ENCODE assay signal across 1 cellular context in the genomic region with DNA sequence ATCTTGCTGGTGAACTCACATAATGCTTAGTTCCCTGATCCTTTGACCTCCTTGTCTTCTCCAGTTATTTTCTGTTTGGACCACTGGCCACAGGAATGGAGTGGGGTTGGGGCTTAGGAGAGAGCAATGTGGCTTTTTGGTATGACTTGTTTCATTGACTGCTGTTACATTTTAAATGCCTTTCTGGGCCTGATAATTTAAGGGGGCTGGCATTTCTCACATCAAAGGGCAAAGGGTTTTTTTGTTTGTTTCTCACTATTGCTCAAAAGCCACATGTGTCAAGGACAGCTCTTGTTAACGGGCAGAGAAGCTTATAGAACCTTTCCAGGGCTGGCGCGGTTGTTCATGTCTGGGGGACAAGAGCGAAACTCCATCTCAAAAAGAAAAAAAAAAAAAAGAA.
TF ChIP-seq lines count a peak whose summit lies in the region.

No MANE protein-coding gene starts in this region.

TF ChIP-seq in GM12878, 131 proteins besides CTCF, POLR2A, EP300 and RAD21 (continued from another document and continues in another):
- no peak for TF ChIP-seq MEF2B (IDR thresholded peaks at IDR 0.05; ENCODE audit: partially characterized antibody, poor library complexity, severe bottlenecking)
- no peak for TF ChIP-seq TCF3 (IDR thresholded peaks at IDR 0.05; ENCODE audit: borderline replicate concordance, insufficient read depth, low read depth, low read length)
- TF ChIP-seq POLR2AphosphoS2 (IDR thresholded peaks at IDR 0.05; ENCODE audit: low read depth, low read length), result no peak
- TF ChIP-seq ZZZ3 (IDR thresholded peaks at IDR 0.05; ENCODE audit: control insufficient read depth, insufficient read length, low read depth), result no peak
- no peak for TF ChIP-seq KLF5 (IDR thresholded peaks at IDR 0.05; ENCODE audit: partially characterized antibody)
- no peak for TF ChIP-seq CHD2 (IDR thresholded peaks at IDR 0.05; ENCODE audit: borderline replicate concordance, low read depth, low read length)
- peak; percentile 48 for TF ChIP-seq DPF2 (IDR thresholded peaks at IDR 0.05)
- TF ChIP-seq TCF7 (IDR thresholded peaks at IDR 0.05; ENCODE audit: borderline replicate concordance), result peak; percentile 90
- 0 out of 2 replicates have a peak, but pooled peaks have one; percentile 29 for TF ChIP-seq MTA2 (IDR thresholded peaks at IDR 0.05; ENCODE audit: low read depth)
- TF ChIP-seq EGR1 (IDR thresholded peaks at IDR 0.05; ENCODE audit: borderline replicate concordance in 1 of 2, low read depth in 2 of 2, low read length in 2 of 2), result no peak
- TF ChIP-seq SMARCA5 (IDR thresholded peaks at IDR 0.05), result no peak
- TF ChIP-seq, protein P1, sequence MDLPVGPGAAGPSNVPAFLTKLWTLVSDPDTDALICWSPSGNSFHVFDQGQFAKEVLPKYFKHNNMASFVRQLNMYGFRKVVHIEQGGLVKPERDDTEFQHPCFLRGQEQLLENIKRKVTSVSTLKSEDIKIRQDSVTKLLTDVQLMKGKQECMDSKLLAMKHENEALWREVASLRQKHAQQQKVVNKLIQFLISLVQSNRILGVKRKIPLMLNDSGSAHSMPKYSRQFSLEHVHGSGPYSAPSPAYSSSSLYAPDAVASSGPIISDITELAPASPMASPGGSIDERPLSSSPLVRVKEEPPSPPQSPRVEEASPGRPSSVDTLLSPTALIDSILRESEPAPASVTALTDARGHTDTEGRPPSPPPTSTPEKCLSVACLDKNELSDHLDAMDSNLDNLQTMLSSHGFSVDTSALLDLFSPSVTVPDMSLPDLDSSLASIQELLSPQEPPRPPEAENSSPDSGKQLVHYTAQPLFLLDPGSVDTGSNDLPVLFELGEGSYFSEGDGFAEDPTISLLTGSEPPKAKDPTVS (IDR thresholded peaks at IDR 0.05; ENCODE audit: low read depth, low read length), result no peak
- no peak for TF ChIP-seq WRNIP1 (IDR thresholded peaks at IDR 0.05; ENCODE audit: borderline replicate concordance, low read depth, low read length)
- no peak for TF ChIP-seq STAT1 (conservative IDR thresholded peaks at IDR 0.05)
- no peak for TF ChIP-seq TARDBP (IDR thresholded peaks at IDR 0.05; ENCODE audit: borderline replicate concordance)
- TF ChIP-seq SIN3A (IDR thresholded peaks at IDR 0.05; ENCODE audit: low read depth, low read length), result no peak
- no peak for TF ChIP-seq FOXK2 (IDR thresholded peaks at IDR 0.05)
- TF ChIP-seq ZNF687 (IDR thresholded peaks at IDR 0.05), result peak; percentile 69; the same call in 1 of the 2 replicates
- no peak for TF ChIP-seq USF2 (IDR thresholded peaks at IDR 0.05; ENCODE audit: borderline replicate concordance, low read depth, low read length)
- TF ChIP-seq TAF1 (IDR thresholded peaks at IDR 0.05; ENCODE audit: borderline replicate concordance, low read depth, low read length), result no peak
- TF ChIP-seq BACH1 (IDR thresholded peaks at IDR 0.05; ENCODE audit: borderline replicate concordance), result no peak
- no peak for TF ChIP-seq ESRRA (IDR thresholded peaks at IDR 0.05; ENCODE audit: low read length)
- no peak for TF ChIP-seq HDAC6 (IDR thresholded peaks at IDR 0.05; ENCODE audit: unreplicated experiment)
- no peak for TF ChIP-seq ZNF24 (IDR thresholded peaks at IDR 0.05)
- no peak for TF ChIP-seq RELA (IDR thresholded peaks at IDR 0.05; ENCODE audit: borderline replicate concordance, partially characterized antibody)
- peak; percentile 25 for TF ChIP-seq SKIL (IDR thresholded peaks at IDR 0.05; ENCODE audit: low read depth, poor library complexity, severe bottlenecking)
- no peak for TF ChIP-seq YBX1 (IDR thresholded peaks at IDR 0.05)
- TF ChIP-seq IRF5 (IDR thresholded peaks at IDR 0.05; ENCODE audit: borderline replicate concordance), result no peak
- no peak for TF ChIP-seq CBX3 (IDR thresholded peaks at IDR 0.05; ENCODE audit: borderline replicate concordance, low read depth)
- no peak for TF ChIP-seq SUPT20H (IDR thresholded peaks at IDR 0.05; ENCODE audit: borderline replicate concordance, control insufficient read depth, low read depth, low read length)
- TF ChIP-seq MYB (IDR thresholded peaks at IDR 0.05; ENCODE audit: borderline replicate concordance, low read depth, low read length), result no peak
- TF ChIP-seq RCOR1 (conservative IDR thresholded peaks at IDR 0.05; ENCODE audit: low read depth, low read length), result no peak
- no peak for TF ChIP-seq CEBPZ (IDR thresholded peaks at IDR 0.05; ENCODE audit: low read depth, low read length)
- TF ChIP-seq SRF (IDR thresholded peaks at IDR 0.05; ENCODE audit: low read depth in 2 of 2, low read length in 2 of 2), result no peak
- TF ChIP-seq YY1 (IDR thresholded peaks at IDR 0.05; ENCODE audit: low read depth, low read length), result no peak
- no peak for TF ChIP-seq PAX5 (IDR thresholded peaks at IDR 0.05; ENCODE audit: borderline replicate concordance, low read depth, low read length)
- TF ChIP-seq ZBTB11 (CRISPR knock-in tag; IDR thresholded peaks at IDR 0.05), result no peak
- no peak for TF ChIP-seq MXI1 (IDR thresholded peaks at IDR 0.05; ENCODE audit: low read depth, low read length)
- TF ChIP-seq, protein P2, sequence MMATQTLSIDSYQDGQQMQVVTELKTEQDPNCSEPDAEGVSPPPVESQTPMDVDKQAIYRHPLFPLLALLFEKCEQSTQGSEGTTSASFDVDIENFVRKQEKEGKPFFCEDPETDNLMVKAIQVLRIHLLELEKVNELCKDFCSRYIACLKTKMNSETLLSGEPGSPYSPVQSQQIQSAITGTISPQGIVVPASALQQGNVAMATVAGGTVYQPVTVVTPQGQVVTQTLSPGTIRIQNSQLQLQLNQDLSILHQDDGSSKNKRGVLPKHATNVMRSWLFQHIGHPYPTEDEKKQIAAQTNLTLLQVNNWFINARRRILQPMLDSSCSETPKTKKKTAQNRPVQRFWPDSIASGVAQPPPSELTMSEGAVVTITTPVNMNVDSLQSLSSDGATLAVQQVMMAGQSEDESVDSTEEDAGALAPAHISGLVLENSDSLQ (IDR thresholded peaks at IDR 0.05), result peak; percentile 29; the same call in 1 of the 2 replicates
